8 cellular contexts compared by ENCODE assay signal in genomic region chr3:152270944-152271343, GRCh38. TPM values are rescaled to one million over a fixed set of nuclear protein-coding genes. Genes with fewer than 3 reads are reported as not detected.
DNase-seq lines count a peak whose midpoint lies in the region; ATAC-seq and TF ChIP-seq lines count a peak whose summit lies in the region.

No MANE protein-coding gene starts in this region.

- no peaks in the 10 kb centered on the region for H3K27me3 Mint-ChIP-seq in activated CD4-positive, alpha-beta memory T cell treated with anti-CD3 and anti-CD28 coated beads for 36 hours

- H3K4me1 ChIP-seq in right cardiac atrium (ENCODE audit: control insufficient read depth, insufficient read depth, low read length): peaks cover 7% of the 10 kb centered on the region

- peak overlapping the region; percentile 84 for H3K27ac Mint-ChIP-seq in activated CD4-positive, alpha-beta memory T cell treated with anti-CD3 and anti-CD28 coated beads for 36 hours
- peak overlapping the region; percentile 86 for H3K27ac Mint-ChIP-seq in stimulated activated effector memory CD8-positive, alpha-beta T cell treated with anti-CD3 and anti-CD28 coated beads, Interleukin-12 subunit alpha, Interleukin-12 subunit beta, amount 100 ng/mL, for 72 hours

- WGBS in right cardiac atrium: 58% methylated on average over 1 of the region's 1 CpG

- ATAC-seq in right cardiac atrium: no peak
- no peak for ATAC-seq in stimulated activated effector memory CD8-positive, alpha-beta T cell treated with anti-CD3 and anti-CD28 coated beads, Interleukin-12 subunit alpha, Interleukin-12 subunit beta, amount 100 ng/mL, for 72 hours

- no peaks in the 10 kb centered on the region for H3K9me3 ChIP-seq in right cardiac atrium (ENCODE audit: control insufficient read depth, low read length)

- H3K27ac ChIP-seq in HL-60 (replicated peaks) (peak overlapping the region; percentile 97), right cardiac atrium (ENCODE audit: low read length) (no peak overlapping the region)

- H3K36me3 Mint-ChIP-seq in activated CD4-positive, alpha-beta memory T cell treated with anti-CD3 and anti-CD28 coated beads for 36 hours: peaks cover 34% of the 10 kb centered on the region
- H3K36me3 Mint-ChIP-seq in stimulated activated effector memory CD8-positive, alpha-beta T cell treated with anti-CD3 and anti-CD28 coated beads, Interleukin-12 subunit alpha, Interleukin-12 subunit beta, amount 100 ng/mL, for 72 hours: peaks cover 63% of the 10 kb centered on the region

- no peak for TF ChIP-seq CTCF in HL-60 (IDR thresholded peaks at IDR 0.05; ENCODE audit: insufficient read depth, low read length)

- H3K27me3 ChIP-seq in HL-60 (ENCODE audit: insufficient read depth, poor library complexity, severe bottlenecking) (no peaks in the 10 kb centered on the region), right cardiac atrium (ENCODE audit: control insufficient read depth, insufficient read depth) (no peaks in the 10 kb centered on the region)

- POLR2A ChIA-PET in activated CD4-positive, alpha-beta memory T cell treated with anti-CD3 and anti-CD28 coated beads for 36 hours (lab: Charles Lee): interaction anchor here (3.0 to 10.7 kb wide), 5 partner anchors 12 to 72 kb away, joined by 19 to 130 read pairs (median 107); no protein-coding TSS in a partner anchor

- DNase-seq in HL-60 (ENCODE audit: low read depth in 1 of 2, low spot score in 1 of 2) (no peak), right cardiac atrium (no peak), NCI-H1048 (lab: John Stamatoyannopoulos, UW) (no peak), OCI-M2 (lab: John Stamatoyannopoulos, UW; ENCODE audit: unreplicated experiment) (no peak), hypothalamus (lab: John Stamatoyannopoulos, UW) (no peak)
- no peak for DNase-seq in activated CD4-positive, alpha-beta memory T cell treated with anti-CD3 and anti-CD28 coated beads for 36 hours
- DNase-seq in stimulated activated effector memory CD8-positive, alpha-beta T cell treated with anti-CD3 and anti-CD28 coated beads, Interleukin-12 subunit alpha, Interleukin-12 subunit beta, amount 100 ng/mL, for 72 hours (ENCODE audit: low spot score in 2 of 2): no peak
- no peak for DNase-seq in stimulated activated CD4-positive, alpha-beta T cell treated with anti-CD3 and anti-CD28 coated beads, Interleukin-15, amount 100 ng/mL, for 24 hours

- peaks cover 50% of the 10 kb centered on the region for H3K4me1 Mint-ChIP-seq in activated CD4-positive, alpha-beta memory T cell treated with anti-CD3 and anti-CD28 coated beads for 36 hours (ENCODE audit: low read depth)
- peaks cover 37% of the 10 kb centered on the region for H3K4me1 Mint-ChIP-seq in stimulated activated effector memory CD8-positive, alpha-beta T cell treated with anti-CD3 and anti-CD28 coated beads, Interleukin-12 subunit alpha, Interleukin-12 subunit beta, amount 100 ng/mL, for 72 hours

- H3K4me3 ChIP-seq in HL-60 (replicated peaks; ENCODE audit: insufficient read depth, low read length) (peak overlapping the region; percentile 74), right cardiac atrium (ENCODE audit: low read length) (peak overlapping the region; percentile 70)

- CTCF ChIA-PET in activated CD4-positive, alpha-beta memory T cell treated with anti-CD3 and anti-CD28 coated beads for 36 hours (lab: Charles Lee): interaction anchor here (0.6 kb wide), 1 partner anchor 29 kb away, joined by 3 read pairs; no protein-coding TSS in a partner anchor

- H3K4me3 Mint-ChIP-seq in activated CD4-positive, alpha-beta memory T cell treated with anti-CD3 and anti-CD28 coated beads for 36 hours: peak overlapping the region; percentile 84
- H3K4me3 Mint-ChIP-seq in stimulated activated effector memory CD8-positive, alpha-beta T cell treated with anti-CD3 and anti-CD28 coated beads, Interleukin-12 subunit alpha, Interleukin-12 subunit beta, amount 100 ng/mL, for 72 hours: peak overlapping the region; percentile 77

- no peaks in the 10 kb centered on the region for H3K9me3 Mint-ChIP-seq in activated CD4-positive, alpha-beta memory T cell treated with anti-CD3 and anti-CD28 coated beads for 36 hours
- no peaks in the 10 kb centered on the region for H3K9me3 Mint-ChIP-seq in stimulated activated effector memory CD8-positive, alpha-beta T cell treated with anti-CD3 and anti-CD28 coated beads, Interleukin-12 subunit alpha, Interleukin-12 subunit beta, amount 100 ng/mL, for 72 hours

- intact Hi-C loops in activated CD4-positive, alpha-beta memory T cell treated with anti-CD3 and anti-CD28 coated beads for 36 hours (cut with micrococcal nuclease): loop anchor here (1.0 to 2.0 kb wide), 3 partner anchors 8 to 28 kb away; no protein-coding TSS in a partner anchor
- intact Hi-C loops in right cardiac atrium (cut with DNase I): loop anchor here in 1 of 4 donors (10.0 kb wide), 1 partner anchor 54 kb away; no protein-coding TSS in a partner anchor

RNA-seq across cellular contexts. Expression of gene MBNL1, which starts 2.2 kb away (rescaled TPM):
- total RNA-seq in activated CD4-positive, alpha-beta memory T cell treated with anti-CD3 and anti-CD28 coated beads for 36 hours: 100 to 1,000 TPM; 290 to 302 TPM
- total RNA-seq in right cardiac atrium: 100 to 1,000 TPM; 142 to 160 (median 154) TPM
- polyA plus RNA-seq in right cardiac atrium: 52.7 TPM
